Comparison of ENCODE assay signal across 24 cellular contexts in the genomic region with DNA sequence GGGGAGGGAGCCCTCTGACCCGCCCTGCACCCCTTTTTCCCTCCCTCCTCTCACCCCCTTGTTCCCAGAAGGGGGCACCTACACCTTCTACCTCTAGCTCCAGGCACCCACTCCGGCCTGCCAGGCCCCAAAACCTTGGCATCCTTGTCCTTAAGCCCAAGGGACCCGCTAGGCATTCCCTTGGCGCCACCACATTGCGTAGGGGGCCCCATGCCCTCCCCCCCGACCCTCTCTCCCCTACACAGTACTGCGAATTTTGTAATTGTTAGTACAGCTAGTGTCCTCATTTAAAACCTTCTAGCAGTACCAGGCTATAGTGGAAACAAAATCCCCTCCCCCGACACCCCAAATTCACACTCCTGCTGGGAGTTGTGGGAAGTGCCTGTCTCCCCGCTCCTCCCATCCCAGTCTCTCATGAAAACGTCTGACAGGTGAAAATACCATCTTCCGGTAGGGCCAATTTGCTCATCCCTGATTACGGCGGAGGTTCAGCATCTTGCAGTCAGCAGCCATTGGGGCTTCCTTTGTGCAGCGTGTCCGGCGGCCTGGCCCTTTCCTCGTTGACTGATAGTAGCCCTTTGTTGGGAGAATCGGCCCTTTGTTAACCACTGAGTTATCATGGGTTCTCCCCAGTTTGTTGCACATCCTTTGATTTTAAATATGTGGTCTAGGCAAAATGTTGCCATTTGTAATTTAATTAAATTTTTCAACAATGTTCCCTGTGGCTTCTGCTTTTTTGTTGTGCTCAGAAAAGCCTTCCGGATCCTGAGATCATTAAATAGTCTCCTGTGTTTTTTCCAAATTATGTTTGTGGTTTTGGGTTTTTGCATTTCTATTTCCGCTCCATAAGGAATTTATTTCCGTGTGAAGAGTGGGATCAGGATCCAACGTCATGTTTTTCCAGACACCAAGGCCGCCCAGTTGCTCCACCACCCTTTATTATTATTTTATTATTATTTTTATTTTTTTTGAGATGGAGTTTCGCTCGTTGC. TPM values are rescaled to one million over a fixed set of nuclear protein-coding genes. Genes with fewer than 3 reads are reported as not detected.
DNase-seq lines count a peak whose midpoint lies in the region; ATAC-seq and TF ChIP-seq lines count a peak whose summit lies in the region.
"Had no signal": no experiment of that assay in that cellular context is flagged by ENCODE, and none has a peak within 500 bp of the region (broad histone marks: within the 10 kb centered on the region; RNA-seq: fewer than 3 reads in every experiment).

No MANE protein-coding gene starts in this region.

- H3K4me3 Mint-ChIP-seq in endodermal cell: no peak overlapping the region
- H3K4me3 Mint-ChIP-seq: activated T-cell treated with anti-CD3 and anti-CD28 coated beads, Interleukin-2, amount 50 U/mL, for 72 hours; T-cell had no signal

- H3K9me3 ChIP-seq in endodermal cell (ENCODE audit: control insufficient read depth, low read length): no peaks in the 10 kb centered on the region
- H3K9me3 ChIP-seq in suprapubic skin: no peaks in the 10 kb centered on the region
- H3K9me3 ChIP-seq: heart right ventricle, Peyer's patch, thoracic aorta had no signal

- H3K4me3 ChIP-seq in endodermal cell (ENCODE audit: low read length): no peak overlapping the region
- H3K4me3 ChIP-seq in mesendoderm (ENCODE audit: low read length): no peak overlapping the region
- no peak overlapping the region for H3K4me3 ChIP-seq in suprapubic skin
- H3K4me3 ChIP-seq: cardiac muscle cell, heart right ventricle, Peyer's patch, thoracic aorta had no signal

- 68 to 77% methylated on average over 11 to 23 of the region's 25 CpGs for WGBS in endodermal cell (ENCODE audit: insufficient coverage in 1 of 2, insufficient read length in 1 of 2), 2 experiments
- no CpG with 5 or more reads among the region's 25 CpGs for WGBS in mesendoderm (ENCODE audit: extremely low coverage, insufficient coverage, low lambda C conversion rate)
- 67% methylated on average over 25 of the region's 25 CpGs for WGBS in suprapubic skin

- H2BK120ac ChIP-seq in mesendoderm (ENCODE audit: low read depth, low read length): no peak overlapping the region

- H3K27ac ChIP-seq in endodermal cell (ENCODE audit: low read depth, low read length): no peak overlapping the region
- H3K27ac ChIP-seq in mesendoderm (ENCODE audit: low read depth, low read length): no peak overlapping the region
- no peak overlapping the region for H3K27ac ChIP-seq in suprapubic skin
- H3K27ac ChIP-seq: C4-2B, cardiac muscle cell, heart right ventricle, Peyer's patch, thoracic aorta, VCaP had no signal

- H3K9ac ChIP-seq in endodermal cell (ENCODE audit: extremely low read depth, low read length, poor library complexity, severe bottlenecking) (no peak overlapping the region), mesendoderm (ENCODE audit: low read length) (no peak overlapping the region)

- no peaks in the 10 kb centered on the region for H3K27me3 ChIP-seq in endodermal cell (ENCODE audit: control insufficient read depth, insufficient read depth, low read length, poor library complexity, severe bottlenecking)
- no peaks in the 10 kb centered on the region for H3K27me3 ChIP-seq in mesendoderm (ENCODE audit: insufficient read depth, low read length, poor library complexity)
- peaks cover 2% of the 10 kb centered on the region for H3K27me3 ChIP-seq in suprapubic skin
- H3K27me3 ChIP-seq: Peyer's patch had no signal

- H3K36me3 ChIP-seq in endodermal cell (ENCODE audit: control insufficient read depth, insufficient read depth, low read length) (no peaks in the 10 kb centered on the region), mesendoderm (ENCODE audit: control insufficient read depth, insufficient read depth, low read length) (no peaks in the 10 kb centered on the region), suprapubic skin (no peaks in the 10 kb centered on the region)
- H3K36me3 ChIP-seq: cardiac muscle cell, heart right ventricle, Peyer's patch, thoracic aorta had no signal

- no peaks in the 10 kb centered on the region for H3K4me1 ChIP-seq in endodermal cell (ENCODE audit: control insufficient read depth, insufficient read depth, low read length)
- H3K4me1 ChIP-seq in mesendoderm (ENCODE audit: control insufficient read depth, low read depth, low read length): peaks cover 1% of the 10 kb centered on the region
- H3K4me1 ChIP-seq in suprapubic skin: no peaks in the 10 kb centered on the region
- H3K4me1 ChIP-seq: heart right ventricle, Peyer's patch had no signal

- no peak overlapping the region for H2BK15ac ChIP-seq in mesendoderm (replicated peaks; ENCODE audit: low read depth)

- H3K23ac ChIP-seq in mesendoderm (ENCODE audit: low read length): no peak overlapping the region

- H3K36me3 Mint-ChIP-seq in endodermal cell (ENCODE audit: low read depth): no peaks in the 10 kb centered on the region
- H3K36me3 Mint-ChIP-seq: T-cell had no signal

- TF ChIP-seq CTCF in endodermal cell (conservative IDR thresholded peaks at IDR 0.05) (no peak), suprapubic skin (IDR thresholded peaks at IDR 0.05) (no peak)

- ATAC-seq in GM19467 (IDR thresholded peaks at IDR 0.05; ENCODE audit: unreplicated experiment): no peak
- ATAC-seq: activated T-cell treated with anti-CD3 and anti-CD28 coated beads, Interleukin-2, amount 50 U/mL, for 72 hours; left cardiac atrium; T-cell had no signal

- H3K79me1 ChIP-seq in mesendoderm (ENCODE audit: low read length): peaks cover 15% of the 10 kb centered on the region

- H3K56ac ChIP-seq in mesendoderm (ENCODE audit: low read length): no peak overlapping the region

- peaks cover 6% of the 10 kb centered on the region for H3K79me2 ChIP-seq in mesendoderm (ENCODE audit: control insufficient read depth, insufficient read depth, low read length)

- H4K5ac ChIP-seq in mesendoderm (ENCODE audit: low read length): no peak overlapping the region

- no peak overlapping the region for H4K8ac ChIP-seq in mesendoderm (ENCODE audit: low read depth, low read length)

- no peak overlapping the region for H2AK5ac ChIP-seq in mesendoderm (ENCODE audit: low read length)

- H3K18ac ChIP-seq in mesendoderm (ENCODE audit: low read length): no peak overlapping the region

- H2BK5ac ChIP-seq in mesendoderm (ENCODE audit: low read length): no peak overlapping the region

- H3K9me3 Mint-ChIP-seq in endodermal cell: no peaks in the 10 kb centered on the region
- H3K9me3 Mint-ChIP-seq: activated T-cell treated with anti-CD3 and anti-CD28 coated beads, Interleukin-2, amount 50 U/mL, for 72 hours; T-cell had no signal

- H3K27ac Mint-ChIP-seq in endodermal cell: no peak overlapping the region
- H3K27ac Mint-ChIP-seq: activated T-cell treated with anti-CD3 and anti-CD28 coated beads, Interleukin-2, amount 50 U/mL, for 72 hours; T-cell had no signal

- DNase-seq in NCI-H748 (lab: John Stamatoyannopoulos, UW; ENCODE audit: unreplicated experiment): peak; percentile 36
- no peak for DNase-seq in NCI-H748 treated with DMSO at 0.1 percent for 48 hours (lab: John Stamatoyannopoulos, UW)
- peak; percentile 88 for DNase-seq in endodermal cell
- DNase-seq in mesendoderm: peak; percentile 80
- peak; percentile 45 to 48 for DNase-seq in suprapubic skin (ENCODE audit: low spot score in 2 of 2)
- DNase-seq in GF-D8 (lab: John Stamatoyannopoulos, UW): no peak
- DNase-seq in DMS79 (lab: John Stamatoyannopoulos, UW): no peak
- DNase-seq: 8988T; activated T-cell treated with anti-CD3 and anti-CD28 coated beads, Interleukin-2, amount 50 U/mL, for 72 hours; HCEC 1CT; heart right ventricle; Kasumi-1; left cardiac atrium; NCI-H1092 treated with DMSO at 0.1 percent for 48 hours; NCI-H2107; NCI-H526; stimulated activated CD4-positive, alpha-beta T cell treated with anti-CD3 and anti-CD28 coated beads, Interleukin-4, amount 100 ng/mL, for 4 hours had no signal

- peaks cover 7% of the 10 kb centered on the region for H3K4me1 Mint-ChIP-seq in endodermal cell
- H3K4me1 Mint-ChIP-seq: T-cell had no signal

- no peak overlapping the region for H3K4ac ChIP-seq in mesendoderm (ENCODE audit: low read depth, low read length)

- peaks cover 14% of the 10 kb centered on the region for H3K27me3 Mint-ChIP-seq in endodermal cell (ENCODE audit: insufficient read depth)

- no peak for TF ChIP-seq EP300 in suprapubic skin (IDR thresholded peaks at IDR 0.05)

- no peak overlapping the region for H3K4me2 ChIP-seq in mesendoderm (ENCODE audit: low read length)

- no peak for TF ChIP-seq POLR2A in suprapubic skin (IDR thresholded peaks at IDR 0.05)

RNA-seq across cellular contexts. Expression of gene CEP170B, which starts 7.9 kb away (rescaled TPM):
- total RNA-seq in endodermal cell (10 to 100 TPM; 38.9 to 43.1 TPM), suprapubic skin (10 to 100 TPM; 53.3 to 70.1 (median 60.4) TPM)
- 13.9 TPM for polyA plus RNA-seq in endodermal cell (2013, experiment 1 of 2)
- 15.1 TPM for polyA plus RNA-seq in endodermal cell (2013, experiment 2 of 2)
- polyA plus RNA-seq in mesendoderm (2013, experiment 1 of 2): 14.9 TPM
- 14.7 TPM for polyA plus RNA-seq in mesendoderm (2013, experiment 2 of 2)

RNA-seq across cellular contexts. Expression of gene ZBTB42, which starts 56.3 kb away (rescaled TPM):
- total RNA-seq in endodermal cell (1 to 10 TPM; 7.7 to 8.4 TPM), suprapubic skin (1 to 10 TPM; 3.7 to 9.8 (median 7.8) TPM)
- 2.4 TPM for polyA plus RNA-seq in endodermal cell (2013, experiment 1 of 2)
- polyA plus RNA-seq in endodermal cell (2013, experiment 2 of 2): 2.6 TPM
- polyA plus RNA-seq in mesendoderm (2013, experiment 1 of 2): 0.67 TPM
- polyA plus RNA-seq in mesendoderm (2013, experiment 2 of 2): 0.73 TPM

Comparison
In these comparisons a context has a peak if more than half of its experiments do, and no peak if none do; other contexts are left out.
1. DNase-seq: peak in NCI-H748 (single experiment), endodermal cell (single experiment), mesendoderm (single experiment) and suprapubic skin (2 of 2); none in NCI-H748 treated with DMSO at 0.1 percent for 48 hours (single experiment), GF-D8 (single experiment) and DMS79 (single experiment).